1 cellular context compared by ENCODE assay signal in genomic region chr11:66344550-66345315, GRCh38.
A peak's percentile ranks its signal among the peaks of the same experiment; 100 is the strongest.
TF ChIP-seq lines count a peak whose summit lies in the region.

BRMS1 (minus strand) TSS chr11:66345104; CDS start chr11:66342234, 2,870 bp downstream.

TF ChIP-seq in HepG2, 621 proteins besides CTCF, POLR2A, EP300 and RAD21 (continued from another document and continues in another):
- peak; percentile 43; the same call in 1 of the 2 replicates for TF ChIP-seq PAXIP1 (CRISPR knock-in tag; conservative IDR thresholded peaks at IDR 0.05)
- TF ChIP-seq ZNF773 (CRISPR knock-in tag; IDR thresholded peaks at IDR 0.05; ENCODE audit: borderline replicate concordance), result no peak
- TF ChIP-seq ZNF30 (CRISPR knock-in tag; IDR thresholded peaks at IDR 0.05), result no peak
- TF ChIP-seq ZNF883 (CRISPR knock-in tag; IDR thresholded peaks at IDR 0.05; ENCODE audit: not compliant biosample characterization), result no peak
- TF ChIP-seq ZNF142 (CRISPR knock-in tag; IDR thresholded peaks at IDR 0.05), result peak; percentile 70; the same call in 1 of the 2 replicates
- peak; percentile 92; the same call in 1 of the 2 replicates for TF ChIP-seq ZNF891 (CRISPR knock-in tag; IDR thresholded peaks at IDR 0.05)
- no peak; the same call in 1 of the 2 replicates for TF ChIP-seq FOXP4 (CRISPR knock-in tag; IDR thresholded peaks at IDR 0.05)
- TF ChIP-seq ZNF562 (CRISPR knock-in tag; IDR thresholded peaks at IDR 0.05; ENCODE audit: borderline replicate concordance), result no peak
- peak; percentile 58; the same call in 1 of the 2 replicates for TF ChIP-seq PITX1 (CRISPR knock-in tag; IDR thresholded peaks at IDR 0.05)
- no peak for TF ChIP-seq U2AF1 (optimal IDR thresholded peaks at IDR 0.05; ENCODE audit: low read depth, low read length)
- no peak for TF ChIP-seq ZNF251 (CRISPR knock-in tag; IDR thresholded peaks at IDR 0.05)
- 0 out of 2 replicates have a peak, but pooled peaks have one; percentile 76 for TF ChIP-seq IRF1 (CRISPR knock-in tag; IDR thresholded peaks at IDR 0.05; ENCODE audit: low read depth)
- TF ChIP-seq NRL (CRISPR knock-in tag; IDR thresholded peaks at IDR 0.05; ENCODE audit: borderline replicate concordance), result peak; percentile 57; the same call in 1 of the 2 replicates
- TF ChIP-seq HNF4G (IDR thresholded peaks at IDR 0.05; ENCODE audit: borderline replicate concordance, low read depth, low read length), result no peak
- no peak for TF ChIP-seq HNF4G (CRISPR knock-in tag; IDR thresholded peaks at IDR 0.05; ENCODE audit: borderline replicate concordance, low read depth)
- TF ChIP-seq ARID5B (CRISPR knock-in tag; IDR thresholded peaks at IDR 0.05), result peak; percentile 28; the same call in 1 of the 2 replicates
- no peak for TF ChIP-seq ZNF766 (CRISPR knock-in tag; IDR thresholded peaks at IDR 0.05; ENCODE audit: borderline replicate concordance)
- TF ChIP-seq KIAA2018 (CRISPR knock-in tag; IDR thresholded peaks at IDR 0.05; ENCODE audit: borderline replicate concordance), result no peak
- TF ChIP-seq IRF2 (CRISPR knock-in tag; IDR thresholded peaks at IDR 0.05), result peak; percentile 86
- no peak for TF ChIP-seq CCAR2 (optimal IDR thresholded peaks at IDR 0.05; ENCODE audit: low read depth, low read length)
- TF ChIP-seq MLLT10 (CRISPR knock-in tag; IDR thresholded peaks at IDR 0.05), result no peak
- TF ChIP-seq HMGXB4 (CRISPR knock-in tag; IDR thresholded peaks at IDR 0.05; ENCODE audit: borderline replicate concordance in 1 of 2, low read depth in 1 of 2), result peak; percentile 65 to 88; a peak in 3 of 4 replicates
- no peak for TF ChIP-seq EHMT2 (IDR thresholded peaks at IDR 0.05; ENCODE audit: borderline replicate concordance, low read depth, low read length)
- no peak for TF ChIP-seq SYNCRIP (IDR thresholded peaks at IDR 0.05; ENCODE audit: insufficient read depth, low read depth, low read length)
